Comparison of ENCODE assay signal across 4 cellular contexts in the genomic region with DNA sequence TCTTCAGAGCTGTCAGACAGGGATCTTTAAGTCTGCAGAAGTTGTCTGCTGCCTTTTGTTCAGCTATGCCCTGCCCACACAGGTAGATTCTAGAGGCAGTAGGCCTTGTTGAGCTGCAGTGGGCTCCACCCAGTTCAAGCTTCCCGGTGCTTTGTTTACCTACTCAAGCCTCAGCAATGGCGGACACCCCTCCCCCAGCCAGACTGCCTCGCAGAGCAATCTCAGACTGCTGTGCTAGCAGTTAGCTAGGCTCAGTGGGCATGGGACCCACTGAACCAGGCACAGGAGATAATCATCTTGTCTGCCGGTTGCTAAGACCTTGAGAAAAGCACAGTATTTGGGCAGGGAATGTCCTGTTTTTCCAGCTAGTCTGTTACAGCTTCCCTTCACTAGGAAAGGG. TPM values are rescaled to one million over a fixed set of nuclear protein-coding genes. Genes with fewer than 3 reads are reported as not detected.
"Had no signal": no experiment of that assay in that cellular context is flagged by ENCODE, and none has a peak within 500 bp of the region (broad histone marks: within the 10 kb centered on the region; RNA-seq: fewer than 3 reads in every experiment).

No MANE protein-coding gene starts in this region.

RNA-seq across cellular contexts. Expression of gene FDCSP, which starts 13.2 kb away (rescaled TPM):
- total RNA-seq: GM23248, H9, HT-29 had no signal
- polyA plus RNA-seq: GM23248, IgD-negative memory B cell had no signal

RNA-seq across cellular contexts. Expression of gene ODAM, which starts 17.2 kb away (rescaled TPM):
- total RNA-seq: GM23248, H9, HT-29 had no signal
- polyA plus RNA-seq: GM23248, IgD-negative memory B cell had no signal

RNA-seq across cellular contexts. Expression of gene CSN3, which starts 29.6 kb away (rescaled TPM):
- total RNA-seq: GM23248, H9, HT-29 had no signal
- polyA plus RNA-seq: GM23248, IgD-negative memory B cell had no signal

RNA-seq across cellular contexts. Expression of gene PRR27, which starts 58.7 kb away (rescaled TPM):
- total RNA-seq: GM23248, H9, HT-29 had no signal
- polyA plus RNA-seq: GM23248, IgD-negative memory B cell had no signal
